ENCODE assay signal across 13 cellular contexts in genomic region chr5:6728795-6729183, GRCh38. TPM values are rescaled to one million over a fixed set of nuclear protein-coding genes. Genes with fewer than 3 reads are reported as not detected.
DNase-seq lines count a peak whose midpoint lies in the region; ATAC-seq, FAIRE-seq and TF ChIP-seq lines count a peak whose summit lies in the region.
"Had no signal": no experiment of that assay in that cellular context is flagged by ENCODE, and none has a peak within 500 bp of the region (broad histone marks: within the 10 kb centered on the region; RNA-seq: fewer than 3 reads in every experiment).

No MANE protein-coding gene starts in this region.

- ATAC-seq in A549, result no peak
- no peak for ATAC-seq in K562

- FAIRE-seq in A549 (lab: Jason Lieb, UNC) (no peak), K562 (lab: Jason Lieb, UNC) (no peak), frontal cortex (lab: Jason Lieb, UNC) (no peak)
- FAIRE-seq: bronchial epithelial cell, H54, small intestine had no signal

- no peaks in the 10 kb centered on the region for H3K27me3 ChIP-seq in BLaER1 treated with 17β-estradiol and CSF1 and Interleukin-3, amounts not matched to agents 10 nM and 100 nM
- H3K27me3 ChIP-seq in K562 (ENCODE audit: control insufficient read depth in 2 of 2, insufficient read depth in 2 of 2, low read length in 2 of 2), result no peaks in the 10 kb centered on the region
- H3K27me3 ChIP-seq: esophagus muscularis mucosa had no signal

- 80% methylated on average over 1 of the region's 1 CpG for WGBS in A549 (ENCODE audit: missing lambda C conversion rate)
- 90% methylated on average over 1 of the region's 1 CpG for WGBS in K562 (ENCODE audit: insufficient coverage, low coverage, missing lambda C conversion rate)

- H3K4me3 ChIP-seq in A549 (no peak overlapping the region), OCI-LY7 (ENCODE audit: low read depth, low read length, poor library complexity, severe bottlenecking) (peak overlapping the region; percentile 55), K562 (no peak overlapping the region)
- H3K4me3 ChIP-seq in BLaER1 treated with 17β-estradiol and CSF1 and Interleukin-3, amounts not matched to agents 10 nM and 100 nM, result no peak overlapping the region
- H3K4me3 ChIP-seq: esophagus muscularis mucosa, thoracic aorta had no signal

- CTCF ChIA-PET in A549 (lab: Yijun Ruan, JAX), result interaction anchor here (0.9 to 1.1 kb wide), 2 partner anchors 17 to 37 kb away, joined by 3 to 5 read pairs; no protein-coding TSS in a partner anchor
- CTCF ChIA-PET in OCI-LY7 (lab: Charles Lee; ENCODE audit: unreplicated experiment), result interaction anchor here (1.4 kb wide), 1 partner anchor 96 kb away, joined by 7 read pairs; the partner anchor contains the start of genes NSUN2 and SRD5A1
- CTCF ChIA-PET in K562 (lab: Yijun Ruan, JAX; ENCODE audit: low intra/inter-chr PET ratio), result no interaction called here

- in situ Hi-C loops in K562 (cut with MboI), result loop anchor here (25.0 kb wide), 1 partner anchor 1241 kb away; no protein-coding TSS in a partner anchor

- peaks cover 93 to 100% (median 99%) of the 10 kb centered on the region in 11 experiments for H4K20me1 ChIP-seq in BLaER1 treated with 17β-estradiol and CSF1 and Interleukin-3, amounts not matched to agents 10 nM and 100 nM
- H4K20me1 ChIP-seq in OCI-LY7 (ENCODE audit: insufficient read depth, low read length) (peaks cover 14% of the 10 kb centered on the region; the same call in 1 of the 2 replicates), K562 (replicated peaks; ENCODE audit: control insufficient read depth, insufficient read depth, low read length) (peaks cover 65% of the 10 kb centered on the region)

- H3K9me3 ChIP-seq in A549, result no peaks in the 10 kb centered on the region
- H3K9me3 ChIP-seq in BLaER1 treated with 17β-estradiol and CSF1 and Interleukin-3, amounts not matched to agents 10 nM and 100 nM (replicated peaks in 1 of 11), result no peaks in the 10 kb centered on the region
- no peaks in the 10 kb centered on the region for H3K9me3 ChIP-seq in OCI-LY7 (ENCODE audit: low read length)
- no peaks in the 10 kb centered on the region for H3K9me3 ChIP-seq in K562 (replicated peaks; ENCODE audit: control insufficient read depth, insufficient read depth, low read depth, low read length)
- H3K9me3 ChIP-seq: esophagus muscularis mucosa, thoracic aorta had no signal

- TF ChIP-seq RAD21 in A549 (conservative IDR thresholded peaks at IDR 0.05 in 1 of 2, IDR thresholded peaks at IDR 0.05 in 1 of 2) (no peak), K562 (CRISPR knock-in tag; conservative IDR thresholded peaks at IDR 0.05 in 1 of 2, IDR thresholded peaks at IDR 0.05 in 1 of 2) (no peak)

- no peak overlapping the region for H3K4me2 ChIP-seq in A549
- peak overlapping the region; percentile 67 to 98 (median 83) for H3K4me2 ChIP-seq in BLaER1 treated with 17β-estradiol and CSF1 and Interleukin-3, amounts not matched to agents 10 nM and 100 nM
- peak overlapping the region; percentile 83 for H3K4me2 ChIP-seq in OCI-LY7 (ENCODE audit: low read length)
- H3K4me2 ChIP-seq in K562 (ENCODE audit: insufficient read depth, low read length), result no peak overlapping the region

- H3K4me1 ChIP-seq in A549 (peaks cover 39% of the 10 kb centered on the region), OCI-LY7 (ENCODE audit: insufficient read depth, low read length, poor library complexity, severe bottlenecking) (peaks cover 48% of the 10 kb centered on the region), K562 (replicated peaks in 1 of 2; ENCODE audit: control insufficient read depth in 2 of 2, insufficient read depth in 2 of 2, low read length in 2 of 2) (peaks cover 6 to 25% of the 10 kb centered on the region in 2 experiments)
- peaks cover 90 to 100% (median 100%) of the 10 kb centered on the region in 10 experiments for H3K4me1 ChIP-seq in BLaER1 treated with 17β-estradiol and CSF1 and Interleukin-3, amounts not matched to agents 10 nM and 100 nM

- H3K9me1 ChIP-seq in K562 (ENCODE audit: control insufficient read depth, insufficient read depth, low read length), result peaks cover 11% of the 10 kb centered on the region

- no peak for TF ChIP-seq EP300 in A549 (IDR thresholded peaks at IDR 0.05)
- TF ChIP-seq EP300 in K562 (IDR thresholded peaks at IDR 0.05; ENCODE audit: low read length), result no peak

- H3K36me3 ChIP-seq in BLaER1 treated with 17β-estradiol and CSF1 and Interleukin-3, amounts not matched to agents 10 nM and 100 nM, result peaks cover 12 to 36% (median 24%) of the 10 kb centered on the region in 11 experiments; a peak in 19 of 22 replicates
- H3K36me3 ChIP-seq in OCI-LY7 (ENCODE audit: insufficient read depth, low read length) (peaks cover 42% of the 10 kb centered on the region), K562 (ENCODE audit: control insufficient read depth, insufficient read depth, low read length) (peaks cover 68% of the 10 kb centered on the region; the same call in 2 of the 3 replicates)
- H3K36me3 ChIP-seq: thoracic aorta had no signal

- TF ChIP-seq POLR2A in A549 (IDR thresholded peaks at IDR 0.05; ENCODE audit: low read length) (no peak), K562 (conservative IDR thresholded peaks at IDR 0.05) (no peak)

- H3K79me2 ChIP-seq in OCI-LY7 (ENCODE audit: insufficient read depth, low read depth, low read length), result peaks cover 94% of the 10 kb centered on the region
- peaks cover 97% of the 10 kb centered on the region for H3K79me2 ChIP-seq in K562 (ENCODE audit: control insufficient read depth, insufficient read depth, low read length)

- intact Hi-C loops in OCI-LY7 (cut with micrococcal nuclease; ENCODE audit: unreplicated experiment) (loop anchor here (2.0 kb wide), 2 partner anchors 16 to 68 kb away; partner anchors contain the start of gene TENT4A), K562 (cut with micrococcal nuclease) (no loop called here)

- BruUV-seq in OCI-LY7 (replicated peaks; lab: Mats Ljungman, UMichigan), result no TSS peak
- no TSS peak for BruUV-seq in K562 (replicated peaks; lab: Mats Ljungman, UMichigan)

- H3K27ac ChIP-seq in A549 (no peak overlapping the region), OCI-LY7 (ENCODE audit: low read depth, low read length, poor library complexity, severe bottlenecking) (peak overlapping the region; percentile 86), K562 (ENCODE audit: extremely low read depth, low read depth, low read length) (no peak overlapping the region)
- H3K27ac ChIP-seq in BLaER1 treated with 17β-estradiol and CSF1 and Interleukin-3, amounts not matched to agents 10 nM and 100 nM, result peak overlapping the region in 5 of 11 experiments; percentile 34 to 64 (median 58); a peak in 5 of 22 replicates
- H3K27ac ChIP-seq: esophagus muscularis mucosa, HL-60, thoracic aorta had no signal

- H3K9me2 ChIP-seq in OCI-LY7 (ENCODE audit: insufficient read depth, low read length), result no peaks in the 10 kb centered on the region

- TF ChIP-seq CTCF in A549 (IDR thresholded peaks at IDR 0.05) (no peak), OCI-LY7 (conservative IDR thresholded peaks at IDR 0.05; ENCODE audit: low read length) (0 out of 2 replicates have a peak, but pooled peaks have one; percentile 4), K562 (IDR thresholded peaks at IDR 0.05 in 2 of 3, conservative IDR thresholded peaks at IDR 0.05 in 1 of 3; ENCODE audit: insufficient read depth in 2 of 3, low read depth in 1 of 3, low read length in 3 of 3) (no peak)

- H3K9ac ChIP-seq in BLaER1 treated with 17β-estradiol and CSF1 and Interleukin-3, amounts not matched to agents 10 nM and 100 nM, result peak overlapping the region in 4 of 11 experiments; percentile 16 to 63 (median 58); a peak in 5 of 22 replicates
- no peak overlapping the region for H3K9ac ChIP-seq in K562 (ENCODE audit: insufficient read depth in 1 of 2, low read depth in 2 of 2, low read length in 2 of 2)

- POLR2A ChIA-PET in A549 (lab: Yijun Ruan, JAX) (no interaction called here), OCI-LY7 (lab: Charles Lee) (interaction anchor here (0.6 to 2.7 kb wide), 14 partner anchors 9 to 110 kb away, joined by 3 to 14 read pairs (median 5); partner anchors contain the start of genes NSUN2, SRD5A1 and TENT4A), K562 (lab: Yijun Ruan, JAX) (interaction anchor here (3.6 kb wide), 1 partner anchor 11 kb away, joined by 16 read pairs; no protein-coding TSS in a partner anchor)

- DNase-seq in A549 (ENCODE audit: low read depth in 1 of 2, low spot score in 1 of 2), result no peak
- DNase-seq in OCI-LY7 (ENCODE audit: low spot score), result no peak
- no peak for DNase-seq in K562 (ENCODE audit: extremely low read depth in 1 of 4, low spot score in 3 of 4)
- DNase-seq in NCI-H446 (lab: John Stamatoyannopoulos, UW), result no peak
- no peak for DNase-seq in frontal cortex (ENCODE audit: low spot score in 2 of 2)
- no peak for DNase-seq in anterior cingulate cortex (lab: John Stamatoyannopoulos, UW)

- no peak overlapping the region for H2AFZ ChIP-seq in OCI-LY7 (ENCODE audit: low read length)
- H2AFZ ChIP-seq in K562 (ENCODE audit: low read depth, low read length), result no peak overlapping the region

TF ChIP-seq in K562, 482 proteins besides CTCF, POLR2A, EP300 and RAD21 (continues in another document):
- no peak for TF ChIP-seq LCOR (CRISPR knock-in tag; IDR thresholded peaks at IDR 0.05)

RNA-seq across cellular contexts. Expression of gene TENT4A, which starts 15.6 kb away (rescaled TPM):
- 7.2 and 11.8 TPM in 2 replicates for polyA plus RNA-seq in A549 (2011; rRNA removed)
- 7.1 and 10.0 TPM in 2 replicates for polyA plus RNA-seq in A549 (2012; cell fraction: cytosol; rRNA removed)
- polyA plus RNA-seq in A549 (2012; cell fraction: nucleus; rRNA removed), result 56.3 and 66.3 TPM in 2 replicates
- 15.2 to 18.8 TPM (median 16.4 TPM) in 3 replicates for polyA plus RNA-seq in A549 (2017; fragmentation: RNase III; extraction: RNeasy Plus Mini Kit Qiagen cat#74134 plus additional on column Dnase treatment)
- polyA minus RNA-seq in A549 (2011; rRNA and poly(A)+ RNA removed), result 16.8 and 17.7 TPM in 2 replicates
- 39.0 and 41.1 TPM in 2 replicates for total RNA-seq in OCI-LY7 (2014; rRNA removed; shearing (Covaris generic))
- total RNA-seq in OCI-LY7 (2022), result 46.1 and 53.5 TPM in 2 replicates
- total RNA-seq in K562 (2011; cell fraction: chromatin; rRNA removed; ENCODE audit: low replicate concordance), result 144 and 165 TPM in 2 replicates
- 58.9 and 66.3 TPM in 2 replicates for total RNA-seq in K562 (2011; cell fraction: nucleolus; rRNA removed)
- total RNA-seq in K562 (2011; cell fraction: nucleoplasm; rRNA removed), result 88.6 and 115 TPM in 2 replicates
- total RNA-seq in K562 (2014; rRNA removed), result 10.9 and 16.5 TPM in 2 replicates
- 11.6 and 13.0 TPM in 2 replicates for total RNA-seq in K562 (2014; rRNA removed; fragmentation: Illumina TruSeq; extraction: Trizol)
- 14.9 and 17.7 TPM in 2 replicates for total RNA-seq in K562 (2015; rRNA removed; fragmentation: Illumina TruSeq; extraction: Trizol)
- 24.0 and 26.6 TPM in 2 replicates for total RNA-seq in K562 (2021)
- polyA plus RNA-seq in K562 (2011; rRNA removed), result 7.4 and 8.2 TPM in 2 replicates
- polyA plus RNA-seq in K562 (2011; cell fraction: cytosol; rRNA removed), result 4.4 and 5.5 TPM in 2 replicates
- 76.9 and 93.7 TPM in 2 replicates for polyA plus RNA-seq in K562 (2011; cell fraction: nucleus; rRNA removed)
- 14.4 and 14.7 TPM in 2 replicates for polyA plus RNA-seq in K562 (2012)
- polyA plus RNA-seq in K562 (2014; fragmentation: Illumina TruSeq; extraction: Trizol), result 25.7 and 27.3 TPM in 2 replicates
- polyA plus RNA-seq in K562 (2014; fragmentation: Nextera tagmentation; extraction: Ambion mirVana), result 1 to 10 TPM; 1.3 to 1.6 TPM
- polyA plus RNA-seq in K562 (2014; rRNA removed), result 18.8 and 20.3 TPM in 2 replicates
- polyA minus RNA-seq in K562 (2011; rRNA and poly(A)+ RNA removed), result 14.8 and 19.0 TPM in 2 replicates
- 7.3 and 8.5 TPM in 2 replicates for polyA minus RNA-seq in K562 (2011; cell fraction: cytosol; rRNA and poly(A)+ RNA removed)
- 41.6 and 56.6 TPM in 2 replicates for polyA minus RNA-seq in K562 (2011; cell fraction: nucleus; rRNA and poly(A)+ RNA removed)
- 11.0 TPM for total RNA-seq in frontal cortex

Comparison
In these comparisons a context has a peak if more than half of its experiments do, and no peak if none do; other contexts are left out.
1. H3K4me2 ChIP-seq: peak in BLaER1 treated with 17β-estradiol and CSF1 and Interleukin-3, amounts not matched to agents 10 nM and 100 nM (11 of 11) and OCI-LY7 (single experiment); none in A549 (single experiment) and K562 (single experiment).
2. Of the 35 proteins assayed by ChIP-seq in both K562 and A549: peak only in K562: none; only in A549: none; in both: MAFK; in neither: 34.